Comparison of ENCODE assay signal across 2 cellular contexts in genomic region chr21:45562965-45563364, GRCh38.
TF ChIP-seq lines count a peak whose summit lies in the region.

No MANE protein-coding gene starts in this region.

TF ChIP-seq in IMR-90, 13 proteins besides CTCF, POLR2A, EP300 and RAD21 (continued from another document):
- no peak for TF ChIP-seq NFE2L2 (IDR thresholded peaks at IDR 0.05; ENCODE audit: low read depth, low read length)
- no peak for TF ChIP-seq MAZ (IDR thresholded peaks at IDR 0.05; ENCODE audit: borderline replicate concordance, low read depth, low read length)
- TF ChIP-seq BHLHE40 (IDR thresholded peaks at IDR 0.05; ENCODE audit: low read depth, low read length) = no peak
- no peak for TF ChIP-seq RCOR1 (IDR thresholded peaks at IDR 0.05; ENCODE audit: insufficient replicate concordance, low read length)
- no peak for TF ChIP-seq MXI1 (IDR thresholded peaks at IDR 0.05; ENCODE audit: borderline replicate concordance, low read depth, low read length)
- no peak for TF ChIP-seq SMC3 (IDR thresholded peaks at IDR 0.05; ENCODE audit: low read depth, low read length)
- no peak for TF ChIP-seq FOS (IDR thresholded peaks at IDR 0.05; ENCODE audit: low read depth, low read length)
- no peak for TF ChIP-seq USF2 (IDR thresholded peaks at IDR 0.05; ENCODE audit: low read depth, low read length)
- no peak for TF ChIP-seq ELK1 (IDR thresholded peaks at IDR 0.05; ENCODE audit: borderline replicate concordance, low read depth, low read length)
- TF ChIP-seq CEBPB (IDR thresholded peaks at IDR 0.05; ENCODE audit: low read depth, low read length) = no peak

TF ChIP-seq in HEK293T, 16 proteins besides CTCF, POLR2A, EP300 and RAD21 (continued from another document):
- no peak for TF ChIP-seq PKNOX1 (IDR thresholded peaks at IDR 0.05)
- TF ChIP-seq NFRKB (IDR thresholded peaks at IDR 0.05) = no peak
- TF ChIP-seq FOXK2 (IDR thresholded peaks at IDR 0.05) = no peak
- no peak for TF ChIP-seq CTBP1 (IDR thresholded peaks at IDR 0.05; ENCODE audit: borderline replicate concordance)
- no peak for TF ChIP-seq FOXM1 (IDR thresholded peaks at IDR 0.05; ENCODE audit: borderline replicate concordance)
- TF ChIP-seq BHLHE40 (IDR thresholded peaks at IDR 0.05; ENCODE audit: borderline replicate concordance) = no peak
- no peak for TF ChIP-seq TARDBP (IDR thresholded peaks at IDR 0.05)
- TF ChIP-seq SUZ12 (IDR thresholded peaks at IDR 0.05) = no peak
- no peak for TF ChIP-seq SP1 (IDR thresholded peaks at IDR 0.05)
